1 cellular context compared by ENCODE assay signal in genomic region chr2:95306306-95306895, GRCh38.
TF ChIP-seq lines count a peak whose summit lies in the region.

No MANE protein-coding gene starts in this region.

TF ChIP-seq in IMR-90, 13 proteins besides CTCF, POLR2A, EP300 and RAD21:
- TF ChIP-seq MAFK (IDR thresholded peaks at IDR 0.05; ENCODE audit: low read depth, low read length) (no peak), NFE2L2 (IDR thresholded peaks at IDR 0.05; ENCODE audit: low read depth, low read length) (no peak), MAZ (IDR thresholded peaks at IDR 0.05; ENCODE audit: borderline replicate concordance, low read depth, low read length) (no peak), RCOR1 (IDR thresholded peaks at IDR 0.05; ENCODE audit: insufficient replicate concordance, low read length) (no peak), BHLHE40 (IDR thresholded peaks at IDR 0.05; ENCODE audit: low read depth, low read length) (no peak), MXI1 (IDR thresholded peaks at IDR 0.05; ENCODE audit: borderline replicate concordance, low read depth, low read length) (no peak), RFX5 (IDR thresholded peaks at IDR 0.05; ENCODE audit: low read depth, low read length) (no peak), ELK1 (IDR thresholded peaks at IDR 0.05; ENCODE audit: borderline replicate concordance, low read depth, low read length) (no peak)
TF ChIP-seq in IMR-90: peak in this region for 0.
